Comparison of ENCODE assay signal across 12 cellular contexts in genomic region chr10:71968553-71969474, GRCh38.
DNase-seq lines count a peak whose midpoint lies in the region; ATAC-seq lines count a peak whose summit lies in the region.
"Had no signal": no experiment of that assay in that cellular context is flagged by ENCODE, and none has a peak within 500 bp of the region (broad histone marks: within the 10 kb centered on the region; RNA-seq: fewer than 3 reads in every experiment).

No MANE protein-coding gene starts in this region.

- no peak for ATAC-seq in HG02884 (IDR thresholded peaks at IDR 0.05; ENCODE audit: unreplicated experiment)
- ATAC-seq: stimulated activated effector memory CD8-positive, alpha-beta T cell treated with anti-CD3 and anti-CD28 coated beads, Interleukin-12 subunit alpha, Interleukin-12 subunit beta, amount 100 ng/mL, for 72 hours had no signal

- no peaks in the 10 kb centered on the region for H3K9me3 Mint-ChIP-seq in activated naive CD4-positive, alpha-beta T cell treated with anti-CD3 and anti-CD28 coated beads, Interleukin-2, amount 10 ng/mL, durations not matched to agents 7 days and 5 days
- H3K9me3 Mint-ChIP-seq: stimulated activated effector memory CD8-positive, alpha-beta T cell treated with anti-CD3 and anti-CD28 coated beads, Interleukin-12 subunit alpha, Interleukin-12 subunit beta, amount 100 ng/mL, for 72 hours had no signal

- DNase-seq in HK-2 (ENCODE audit: unreplicated experiment): peak; percentile 42
- peak; percentile 79 for DNase-seq in kidney tubule cell (ENCODE audit: low spot score)
- no peak for DNase-seq in substantia nigra (lab: John Stamatoyannopoulos, UW)
- no peak for DNase-seq in activated naive CD4-positive, alpha-beta T cell treated with anti-CD3 and anti-CD28 coated beads, Interleukin-2, amount 10 ng/mL, durations not matched to agents 7 days and 5 days
- no peak for DNase-seq in NCI-H1417 treated with DMSO at 0.1 percent for 48 hours (lab: John Stamatoyannopoulos, UW)
- DNase-seq in MV-4-11 (lab: John Stamatoyannopoulos, UW): no peak
- DNase-seq: DMS79 treated with DMSO at 0.1 percent for 48 hours; effector memory CD4-positive, alpha-beta T cell; NCI-H510A treated with DMSO at 0.1 percent for 48 hours had no signal

- CTCF ChIA-PET in activated naive CD4-positive, alpha-beta T cell treated with anti-CD3 and anti-CD28 coated beads, Interleukin-2, amount 10 ng/mL, durations not matched to agents 7 days and 5 days (lab: Charles Lee): interaction anchor here (0.8 kb wide), 1 partner anchor 11 kb away, joined by 4 read pairs; no protein-coding TSS in a partner anchor

- H3K4me1 Mint-ChIP-seq in activated naive CD4-positive, alpha-beta T cell treated with anti-CD3 and anti-CD28 coated beads, Interleukin-2, amount 10 ng/mL, durations not matched to agents 7 days and 5 days: peaks cover 11% of the 10 kb centered on the region

- no peaks in the 10 kb centered on the region for H3K36me3 Mint-ChIP-seq in activated naive CD4-positive, alpha-beta T cell treated with anti-CD3 and anti-CD28 coated beads, Interleukin-2, amount 10 ng/mL, durations not matched to agents 7 days and 5 days
- H3K36me3 Mint-ChIP-seq: stimulated activated effector memory CD8-positive, alpha-beta T cell treated with anti-CD3 and anti-CD28 coated beads, Interleukin-12 subunit alpha, Interleukin-12 subunit beta, amount 100 ng/mL, for 72 hours had no signal

- H3K4me3 Mint-ChIP-seq in activated naive CD4-positive, alpha-beta T cell treated with anti-CD3 and anti-CD28 coated beads, Interleukin-2, amount 10 ng/mL, durations not matched to agents 7 days and 5 days: no peak overlapping the region
- H3K4me3 Mint-ChIP-seq: stimulated activated effector memory CD8-positive, alpha-beta T cell treated with anti-CD3 and anti-CD28 coated beads, Interleukin-12 subunit alpha, Interleukin-12 subunit beta, amount 100 ng/mL, for 72 hours had no signal

- H3K27ac ChIP-seq in angular gyrus (ENCODE audit: low read depth, low read length) (peak overlapping the region; percentile 84), substantia nigra (ENCODE audit: low read depth, low read length, poor library complexity, severe bottlenecking) (peak overlapping the region; percentile 97)

- H3K27ac Mint-ChIP-seq in activated naive CD4-positive, alpha-beta T cell treated with anti-CD3 and anti-CD28 coated beads, Interleukin-2, amount 10 ng/mL, durations not matched to agents 7 days and 5 days: no peak overlapping the region
- H3K27ac Mint-ChIP-seq: stimulated activated effector memory CD8-positive, alpha-beta T cell treated with anti-CD3 and anti-CD28 coated beads, Interleukin-12 subunit alpha, Interleukin-12 subunit beta, amount 100 ng/mL, for 72 hours had no signal

- peaks cover 35% of the 10 kb centered on the region for H3K27me3 Mint-ChIP-seq in activated naive CD4-positive, alpha-beta T cell treated with anti-CD3 and anti-CD28 coated beads, Interleukin-2, amount 10 ng/mL, durations not matched to agents 7 days and 5 days

Comparison
In these comparisons a context has a peak if more than half of its experiments do, and no peak if none do; other contexts are left out.
1. DNase-seq: peak in HK-2 (single experiment) and kidney tubule cell (single experiment); none in substantia nigra (0 of 49), activated naive CD4-positive, alpha-beta T cell treated with anti-CD3 and anti-CD28 coated beads, Interleukin-2, amount 10 ng/mL, durations not matched to agents 7 days and 5 days (single experiment), NCI-H1417 treated with DMSO at 0.1 percent for 48 hours (single experiment) and MV-4-11 (single experiment).